ENCODE assay signal across 8 cellular contexts in genomic region chr1:234605983-234606730, GRCh38. TPM values are rescaled to one million over a fixed set of nuclear protein-coding genes. Genes with fewer than 3 reads are reported as not detected.
A peak's percentile ranks its signal among the peaks of the same experiment; 100 is the strongest.
DNase-seq lines count a peak whose midpoint lies in the region; TF ChIP-seq lines count a peak whose summit lies in the region.

No MANE protein-coding gene starts in this region.

- POLR2A ChIA-PET in HEK293 (lab: Yijun Ruan, JAX): interaction anchor here (0.8 to 1.6 kb wide), 5 partner anchors 9 to 478 kb away, joined by 3 to 15 read pairs (median 5); no protein-coding TSS in a partner anchor

- H3K4me3 Mint-ChIP-seq in immature natural killer cell: peak overlapping the region; percentile 83 to 99 (median 95)

- H3K9me3 Mint-ChIP-seq in immature natural killer cell: no peaks in the 10 kb centered on the region

- H3K4me1 ChIP-seq in HEK293 (ENCODE audit: control insufficient read depth, insufficient read depth, low read length) (peaks cover 36% of the 10 kb centered on the region), ascending aorta (peaks cover 6 to 16% of the 10 kb centered on the region in 2 donors)

- peak; percentile 90 for TF ChIP-seq CTCF in HEK293 (tag by site-specific recombination; IDR thresholded peaks at IDR 0.05)
- TF ChIP-seq CTCF in ascending aorta (IDR thresholded peaks at IDR 0.05): no peak

- no peaks in the 10 kb centered on the region for H3K9me3 ChIP-seq in HEK293 (ENCODE audit: control insufficient read depth, insufficient read depth, low read depth, low read length)
- H3K9me3 ChIP-seq in ascending aorta: no peaks in the 10 kb centered on the region

- peaks cover 73 to 75% of the 10 kb centered on the region in 2 donors for H3K4me1 Mint-ChIP-seq in immature natural killer cell

- H3K4me3 ChIP-seq in HEK293 (ENCODE audit: low read depth, low read length) (peak overlapping the region; percentile 88), ascending aorta (peak overlapping the region; percentile 67 to 90)

- peak overlapping the region; percentile 91 to 100 (median 99) for H3K27ac Mint-ChIP-seq in immature natural killer cell

- peaks cover 24 to 41% (median 34%) of the 10 kb centered on the region in 3 donors for H3K27me3 Mint-ChIP-seq in immature natural killer cell (ENCODE audit: low read depth in 3 of 3)

- H3K27me3 ChIP-seq in ascending aorta: no peaks in the 10 kb centered on the region

- peak overlapping the region; percentile 99 for H3K27ac ChIP-seq in HEK293 (ENCODE audit: extremely low read depth, low read depth, low read length)
- peak overlapping the region; percentile 96 to 99 for H3K27ac ChIP-seq in ascending aorta

- CTCF ChIA-PET in HEK293 (lab: Yijun Ruan, JAX): interaction anchor here (0.7 to 3.6 kb wide), 9 partner anchors 53 to 1160 kb away, joined by 3 to 46 read pairs (median 3); no protein-coding TSS in a partner anchor

- DNase-seq in AML-193 (lab: John Stamatoyannopoulos, UW) (peak; percentile 58 to 71), ascending aorta (ENCODE audit: low spot score in 2 of 2) (no peak), immature natural killer cell (peak; percentile 24 to 38 (median 33)), foreskin melanocyte (no peak), posterior vena cava (ENCODE audit: low spot score) (no peak)
- DNase-seq in stimulated activated CD4-positive, alpha-beta T cell treated with anti-CD3 and anti-CD28 coated beads, Interleukin-15, amount 100 ng/mL, for 24 hours: peak; percentile 61

- peaks cover 0 to 29% (median 20%) of the 10 kb centered on the region in 3 donors for H3K36me3 Mint-ChIP-seq in immature natural killer cell

- H3K36me3 ChIP-seq in HEK293 (ENCODE audit: control insufficient read depth in 2 of 2, insufficient read depth in 1 of 2, low read length in 2 of 2): peaks cover 15 to 42% of the 10 kb centered on the region in 2 experiments
- peaks cover 21 to 30% of the 10 kb centered on the region in 2 donors for H3K36me3 ChIP-seq in ascending aorta

- intact Hi-C loops in ascending aorta (cut with DNase I): no loop called here
- intact Hi-C loops in posterior vena cava (cut with DNase I): loop anchor here in 1 of 2 donors (5.0 kb wide), 1 partner anchor 109 kb away; no protein-coding TSS in a partner anchor

TF ChIP-seq in HEK293, 187 proteins besides CTCF, POLR2A, EP300 and RAD21 (continues in another document):
- TF ChIP-seq ZNF776 (tag by site-specific recombination; IDR thresholded peaks at IDR 0.05; ENCODE audit: borderline replicate concordance) (no peak), ZNF488 (tag by site-specific recombination; IDR thresholded peaks at IDR 0.05) (no peak), ELK4 (IDR thresholded peaks at IDR 0.05; ENCODE audit: borderline replicate concordance, low read depth, low read length) (no peak), ZNF530 (tag by site-specific recombination; IDR thresholded peaks at IDR 0.05; ENCODE audit: low read depth) (no peak), ZNF571 (tag by site-specific recombination; IDR thresholded peaks at IDR 0.05) (no peak), ZNF112 (tag by site-specific recombination; IDR thresholded peaks at IDR 0.05) (no peak), ZNF548 (tag by site-specific recombination; IDR thresholded peaks at IDR 0.05) (no peak), ZNF202 (tag by site-specific recombination; IDR thresholded peaks at IDR 0.05; ENCODE audit: borderline replicate concordance) (no peak), ZNF366 (tag by site-specific recombination; conservative IDR thresholded peaks at IDR 0.05) (peak; percentile 45; the same call in 1 of the 2 replicates), KLF1 (tag by site-specific recombination; IDR thresholded peaks at IDR 0.05) (no peak), ZNF529 (tag by site-specific recombination; IDR thresholded peaks at IDR 0.05; ENCODE audit: insufficient replicate concordance) (no peak), ZSCAN30 (tag by site-specific recombination; IDR thresholded peaks at IDR 0.05) (0 out of 2 replicates have a peak, but pooled peaks have one; percentile 44), ZNF768 (tag by site-specific recombination; IDR thresholded peaks at IDR 0.05) (no peak)
- TF ChIP-seq, protein P1, sequence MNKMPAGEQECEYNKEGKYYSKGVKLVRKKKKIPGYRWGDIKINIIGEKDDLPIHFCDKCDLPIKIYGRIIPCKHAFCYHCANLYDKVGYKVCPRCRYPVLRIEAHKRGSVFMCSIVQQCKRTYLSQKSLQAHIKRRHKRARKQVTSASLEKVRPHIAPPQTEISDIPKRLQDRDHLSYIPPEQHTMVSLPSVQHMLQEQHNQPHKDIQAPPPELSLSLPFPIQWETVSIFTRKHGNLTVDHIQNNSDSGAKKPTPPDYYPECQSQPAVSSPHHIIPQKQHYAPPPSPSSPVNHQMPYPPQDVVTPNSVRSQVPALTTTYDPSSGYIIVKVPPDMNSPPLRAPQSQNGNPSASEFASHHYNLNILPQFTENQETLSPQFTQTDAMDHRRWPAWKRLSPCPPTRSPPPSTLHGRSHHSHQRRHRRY (tag by site-specific recombination; IDR thresholded peaks at IDR 0.05): no peak

TF ChIP-seq in PFSK-1, 5 proteins besides CTCF, POLR2A, EP300 and RAD21:
- TF ChIP-seq, protein P2, sequence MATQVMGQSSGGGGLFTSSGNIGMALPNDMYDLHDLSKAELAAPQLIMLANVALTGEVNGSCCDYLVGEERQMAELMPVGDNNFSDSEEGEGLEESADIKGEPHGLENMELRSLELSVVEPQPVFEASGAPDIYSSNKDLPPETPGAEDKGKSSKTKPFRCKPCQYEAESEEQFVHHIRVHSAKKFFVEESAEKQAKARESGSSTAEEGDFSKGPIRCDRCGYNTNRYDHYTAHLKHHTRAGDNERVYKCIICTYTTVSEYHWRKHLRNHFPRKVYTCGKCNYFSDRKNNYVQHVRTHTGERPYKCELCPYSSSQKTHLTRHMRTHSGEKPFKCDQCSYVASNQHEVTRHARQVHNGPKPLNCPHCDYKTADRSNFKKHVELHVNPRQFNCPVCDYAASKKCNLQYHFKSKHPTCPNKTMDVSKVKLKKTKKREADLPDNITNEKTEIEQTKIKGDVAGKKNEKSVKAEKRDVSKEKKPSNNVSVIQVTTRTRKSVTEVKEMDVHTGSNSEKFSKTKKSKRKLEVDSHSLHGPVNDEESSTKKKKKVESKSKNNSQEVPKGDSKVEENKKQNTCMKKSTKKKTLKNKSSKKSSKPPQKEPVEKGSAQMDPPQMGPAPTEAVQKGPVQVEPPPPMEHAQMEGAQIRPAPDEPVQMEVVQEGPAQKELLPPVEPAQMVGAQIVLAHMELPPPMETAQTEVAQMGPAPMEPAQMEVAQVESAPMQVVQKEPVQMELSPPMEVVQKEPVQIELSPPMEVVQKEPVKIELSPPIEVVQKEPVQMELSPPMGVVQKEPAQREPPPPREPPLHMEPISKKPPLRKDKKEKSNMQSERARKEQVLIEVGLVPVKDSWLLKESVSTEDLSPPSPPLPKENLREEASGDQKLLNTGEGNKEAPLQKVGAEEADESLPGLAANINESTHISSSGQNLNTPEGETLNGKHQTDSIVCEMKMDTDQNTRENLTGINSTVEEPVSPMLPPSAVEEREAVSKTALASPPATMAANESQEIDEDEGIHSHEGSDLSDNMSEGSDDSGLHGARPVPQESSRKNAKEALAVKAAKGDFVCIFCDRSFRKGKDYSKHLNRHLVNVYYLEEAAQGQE (IDR thresholded peaks at IDR 0.05; ENCODE audit: insufficient read depth in 1 of 2, low read depth in 2 of 2, low read length in 2 of 2): no peak
- TF ChIP-seq TAF1 (IDR thresholded peaks at IDR 0.05; ENCODE audit: borderline replicate concordance, insufficient read depth, low read length): peak; percentile 14; the same call in 1 of the 2 replicates
- TF ChIP-seq SIN3A (IDR thresholded peaks at IDR 0.05; ENCODE audit: borderline replicate concordance, insufficient read depth, low read length): peak; percentile 80; the same call in 1 of the 2 replicates
- no peak for TF ChIP-seq FOXP2 (optimal IDR thresholded peaks at IDR 0.05; ENCODE audit: borderline replicate concordance, extremely low read depth, extremely low read length, insufficient read depth)
- TF ChIP-seq POLR2AphosphoS5 (IDR thresholded peaks at IDR 0.05; ENCODE audit: low read depth, low read length): peak; percentile 47; the same call in 1 of the 2 replicates

RNA-seq across cellular contexts. Expression of gene IRF2BP2, which starts 3.8 kb away (rescaled TPM):
- 264 TPM for polyA plus RNA-seq in PFSK-1 (2012; ENCODE audit: insufficient read length, low read depth)
- 80.0 TPM for total RNA-seq in ascending aorta
- polyA plus RNA-seq in immature natural killer cell: 10 to 100 TPM; 19.1 to 28.2 (median 26.4) TPM
- 10 to 100 TPM; 72.1 to 86.2 TPM for total RNA-seq in posterior vena cava

Comparison
In these comparisons a context has a peak if more than half of its experiments do, and no peak if none do; other contexts are left out.
1. DNase-seq: peak in AML-193 (2 of 2), immature natural killer cell (3 of 3) and stimulated activated CD4-positive, alpha-beta T cell treated with anti-CD3 and anti-CD28 coated beads, Interleukin-15, amount 100 ng/mL, for 24 hours (single experiment); none in ascending aorta (0 of 2), foreskin melanocyte (single experiment) and posterior vena cava (single experiment).